Comparison of ENCODE assay signal across 1 cellular context in the genomic region with DNA sequence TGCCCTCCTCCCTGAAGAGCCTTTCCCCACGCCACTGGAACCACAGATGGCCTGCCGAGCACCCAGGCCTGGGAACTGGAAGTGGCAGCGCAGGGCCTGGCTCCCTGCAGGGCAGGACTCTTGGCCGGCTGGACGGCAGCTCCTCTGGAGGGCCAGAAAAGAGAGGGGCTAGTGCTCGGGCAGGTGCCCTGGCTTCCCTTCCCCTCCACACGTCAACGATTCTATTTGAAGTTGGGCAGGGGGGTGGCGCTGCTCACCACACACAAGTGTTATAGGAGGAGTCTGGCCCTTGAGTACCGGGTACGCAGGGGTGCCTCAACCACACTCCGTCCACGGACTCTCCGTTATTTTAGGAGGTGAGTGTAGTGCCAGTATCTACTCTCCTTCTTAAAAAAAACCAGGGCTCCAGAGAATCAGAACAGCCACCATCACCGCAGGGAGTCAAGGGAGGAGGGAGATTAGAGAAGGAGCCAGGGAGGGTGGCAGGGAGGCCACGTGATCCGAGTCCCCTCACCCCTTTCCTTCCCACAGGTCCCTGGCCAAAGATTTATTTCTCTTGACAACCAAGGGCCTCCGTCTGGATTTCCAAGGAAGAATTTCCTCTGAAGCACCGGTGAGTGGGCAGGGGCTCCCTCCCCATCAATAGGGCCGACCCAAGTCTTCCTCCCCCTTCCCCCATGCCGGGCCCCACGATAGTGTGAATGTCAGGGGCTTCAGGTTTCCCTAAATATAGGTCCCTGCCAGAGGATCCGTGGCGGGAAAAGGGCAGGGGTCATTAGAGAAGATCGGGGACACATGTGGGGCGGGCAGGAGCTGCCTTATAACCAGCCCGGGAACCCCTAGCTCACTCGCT.
TF ChIP-seq lines count a peak whose summit lies in the region.

No MANE protein-coding gene starts in this region.

TF ChIP-seq in HepG2, 621 proteins besides CTCF, POLR2A, EP300 and RAD21 (continued from another document and continues in another):
- peak; percentile 81; the same call in 1 of the 2 replicates for TF ChIP-seq ZNF713 (CRISPR knock-in tag; IDR thresholded peaks at IDR 0.05)
- peak; percentile 76 for TF ChIP-seq SIN3A (IDR thresholded peaks at IDR 0.05; ENCODE audit: borderline replicate concordance, low read depth, low read length)
- TF ChIP-seq ATF7-NPFF (CRISPR knock-in tag; IDR thresholded peaks at IDR 0.05; ENCODE audit: low read depth), result no peak; the same call in 1 of the 2 replicates
- TF ChIP-seq DMAP1 (CRISPR knock-in tag; IDR thresholded peaks at IDR 0.05), result peak; percentile 83; the same call in 1 of the 2 replicates
- peak; percentile 76 for TF ChIP-seq ZNF746 (CRISPR knock-in tag; IDR thresholded peaks at IDR 0.05)
- TF ChIP-seq ESRRA (CRISPR knock-in tag; IDR thresholded peaks at IDR 0.05; ENCODE audit: low read depth), result no peak
- TF ChIP-seq BRD4 (CRISPR knock-in tag; IDR thresholded peaks at IDR 0.05), result peak; percentile 42; the same call in 1 of the 2 replicates
- peak; percentile 44 for TF ChIP-seq PITX1 (CRISPR knock-in tag; IDR thresholded peaks at IDR 0.05)
- TF ChIP-seq ARID2 (CRISPR knock-in tag; IDR thresholded peaks at IDR 0.05; ENCODE audit: borderline replicate concordance), result peak; percentile 87
- TF ChIP-seq CHCHD3 (CRISPR knock-in tag; IDR thresholded peaks at IDR 0.05), result peak; percentile 83; the same call in 1 of the 2 replicates
- no peak for TF ChIP-seq ZKSCAN1 (IDR thresholded peaks at IDR 0.05; ENCODE audit: low read length)
- TF ChIP-seq ZNF232 (CRISPR knock-in tag; IDR thresholded peaks at IDR 0.05; ENCODE audit: borderline replicate concordance), result peak; percentile 62; the same call in 1 of the 2 replicates
- TF ChIP-seq ZNF615 (CRISPR knock-in tag; IDR thresholded peaks at IDR 0.05; ENCODE audit: borderline replicate concordance), result peak; percentile 79; the same call in 1 of the 2 replicates
- TF ChIP-seq, protein P1, sequence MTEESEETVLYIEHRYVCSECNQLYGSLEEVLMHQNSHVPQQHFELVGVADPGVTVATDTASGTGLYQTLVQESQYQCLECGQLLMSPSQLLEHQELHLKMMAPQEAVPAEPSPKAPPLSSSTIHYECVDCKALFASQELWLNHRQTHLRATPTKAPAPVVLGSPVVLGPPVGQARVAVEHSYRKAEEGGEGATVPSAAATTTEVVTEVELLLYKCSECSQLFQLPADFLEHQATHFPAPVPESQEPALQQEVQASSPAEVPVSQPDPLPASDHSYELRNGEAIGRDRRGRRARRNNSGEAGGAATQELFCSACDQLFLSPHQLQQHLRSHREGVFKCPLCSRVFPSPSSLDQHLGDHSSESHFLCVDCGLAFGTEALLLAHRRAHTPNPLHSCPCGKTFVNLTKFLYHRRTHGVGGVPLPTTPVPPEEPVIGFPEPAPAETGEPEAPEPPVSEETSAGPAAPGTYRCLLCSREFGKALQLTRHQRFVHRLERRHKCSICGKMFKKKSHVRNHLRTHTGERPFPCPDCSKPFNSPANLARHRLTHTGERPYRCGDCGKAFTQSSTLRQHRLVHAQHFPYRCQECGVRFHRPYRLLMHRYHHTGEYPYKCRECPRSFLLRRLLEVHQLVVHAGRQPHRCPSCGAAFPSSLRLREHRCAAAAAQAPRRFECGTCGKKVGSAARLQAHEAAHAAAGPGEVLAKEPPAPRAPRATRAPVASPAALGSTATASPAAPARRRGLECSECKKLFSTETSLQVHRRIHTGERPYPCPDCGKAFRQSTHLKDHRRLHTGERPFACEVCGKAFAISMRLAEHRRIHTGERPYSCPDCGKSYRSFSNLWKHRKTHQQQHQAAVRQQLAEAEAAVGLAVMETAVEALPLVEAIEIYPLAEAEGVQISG (CRISPR knock-in tag; IDR thresholded peaks at IDR 0.05), result peak; percentile 44; the same call in 1 of the 2 replicates
- TF ChIP-seq ZNF17 (CRISPR knock-in tag; IDR thresholded peaks at IDR 0.05), result no peak
- TF ChIP-seq NFIC (IDR thresholded peaks at IDR 0.05; ENCODE audit: low read length), result no peak
- TF ChIP-seq, protein P2, sequence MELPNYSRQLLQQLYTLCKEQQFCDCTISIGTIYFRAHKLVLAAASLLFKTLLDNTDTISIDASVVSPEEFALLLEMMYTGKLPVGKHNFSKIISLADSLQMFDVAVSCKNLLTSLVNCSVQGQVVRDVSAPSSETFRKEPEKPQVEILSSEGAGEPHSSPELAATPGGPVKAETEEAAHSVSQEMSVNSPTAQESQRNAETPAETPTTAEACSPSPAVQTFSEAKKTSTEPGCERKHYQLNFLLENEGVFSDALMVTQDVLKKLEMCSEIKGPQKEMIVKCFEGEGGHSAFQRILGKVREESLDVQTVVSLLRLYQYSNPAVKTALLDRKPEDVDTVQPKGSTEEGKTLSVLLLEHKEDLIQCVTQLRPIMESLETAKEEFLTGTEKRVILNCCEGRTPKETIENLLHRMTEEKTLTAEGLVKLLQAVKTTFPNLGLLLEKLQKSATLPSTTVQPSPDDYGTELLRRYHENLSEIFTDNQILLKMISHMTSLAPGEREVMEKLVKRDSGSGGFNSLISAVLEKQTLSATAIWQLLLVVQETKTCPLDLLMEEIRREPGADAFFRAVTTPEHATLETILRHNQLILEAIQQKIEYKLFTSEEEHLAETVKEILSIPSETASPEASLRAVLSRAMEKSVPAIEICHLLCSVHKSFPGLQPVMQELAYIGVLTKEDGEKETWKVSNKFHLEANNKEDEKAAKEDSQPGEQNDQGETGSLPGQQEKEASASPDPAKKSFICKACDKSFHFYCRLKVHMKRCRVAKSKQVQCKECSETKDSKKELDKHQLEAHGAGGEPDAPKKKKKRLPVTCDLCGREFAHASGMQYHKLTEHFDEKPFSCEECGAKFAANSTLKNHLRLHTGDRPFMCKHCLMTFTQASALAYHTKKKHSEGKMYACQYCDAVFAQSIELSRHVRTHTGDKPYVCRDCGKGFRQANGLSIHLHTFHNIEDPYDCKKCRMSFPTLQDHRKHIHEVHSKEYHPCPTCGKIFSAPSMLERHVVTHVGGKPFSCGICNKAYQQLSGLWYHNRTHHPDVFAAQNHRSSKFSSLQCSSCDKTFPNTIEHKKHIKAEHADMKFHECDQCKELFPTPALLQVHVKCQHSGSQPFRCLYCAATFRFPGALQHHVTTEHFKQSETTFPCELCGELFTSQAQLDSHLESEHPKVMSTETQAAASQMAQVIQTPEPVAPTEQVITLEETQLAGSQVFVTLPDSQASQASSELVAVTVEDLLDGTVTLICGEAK (IDR thresholded peaks at IDR 0.05), result no peak
- TF ChIP-seq, protein P2 (CRISPR knock-in tag; IDR thresholded peaks at IDR 0.05), result peak; percentile 44; the same call in 1 of the 2 replicates
- TF ChIP-seq TCF7 (IDR thresholded peaks at IDR 0.05; ENCODE audit: low read depth), result 0 out of 2 replicates have a peak, but pooled peaks have one; percentile 32
- no peak for TF ChIP-seq ZNF644 (CRISPR knock-in tag; IDR thresholded peaks at IDR 0.05; ENCODE audit: low read depth)
- peak; percentile 45; the same call in 1 of the 2 replicates for TF ChIP-seq THAP9 (CRISPR knock-in tag; IDR thresholded peaks at IDR 0.05; ENCODE audit: borderline replicate concordance)
- peak; percentile 61; the same call in 1 of the 2 replicates for TF ChIP-seq POGZ (CRISPR knock-in tag; IDR thresholded peaks at IDR 0.05)
- TF ChIP-seq BORCS8-MEF2B (CRISPR knock-in tag; IDR thresholded peaks at IDR 0.05), result peak; percentile 88
- TF ChIP-seq SMAD1 (CRISPR knock-in tag; IDR thresholded peaks at IDR 0.05; ENCODE audit: borderline replicate concordance, low read depth), result peak; percentile 73; the same call in 1 of the 2 replicates
- TF ChIP-seq, protein P3, sequence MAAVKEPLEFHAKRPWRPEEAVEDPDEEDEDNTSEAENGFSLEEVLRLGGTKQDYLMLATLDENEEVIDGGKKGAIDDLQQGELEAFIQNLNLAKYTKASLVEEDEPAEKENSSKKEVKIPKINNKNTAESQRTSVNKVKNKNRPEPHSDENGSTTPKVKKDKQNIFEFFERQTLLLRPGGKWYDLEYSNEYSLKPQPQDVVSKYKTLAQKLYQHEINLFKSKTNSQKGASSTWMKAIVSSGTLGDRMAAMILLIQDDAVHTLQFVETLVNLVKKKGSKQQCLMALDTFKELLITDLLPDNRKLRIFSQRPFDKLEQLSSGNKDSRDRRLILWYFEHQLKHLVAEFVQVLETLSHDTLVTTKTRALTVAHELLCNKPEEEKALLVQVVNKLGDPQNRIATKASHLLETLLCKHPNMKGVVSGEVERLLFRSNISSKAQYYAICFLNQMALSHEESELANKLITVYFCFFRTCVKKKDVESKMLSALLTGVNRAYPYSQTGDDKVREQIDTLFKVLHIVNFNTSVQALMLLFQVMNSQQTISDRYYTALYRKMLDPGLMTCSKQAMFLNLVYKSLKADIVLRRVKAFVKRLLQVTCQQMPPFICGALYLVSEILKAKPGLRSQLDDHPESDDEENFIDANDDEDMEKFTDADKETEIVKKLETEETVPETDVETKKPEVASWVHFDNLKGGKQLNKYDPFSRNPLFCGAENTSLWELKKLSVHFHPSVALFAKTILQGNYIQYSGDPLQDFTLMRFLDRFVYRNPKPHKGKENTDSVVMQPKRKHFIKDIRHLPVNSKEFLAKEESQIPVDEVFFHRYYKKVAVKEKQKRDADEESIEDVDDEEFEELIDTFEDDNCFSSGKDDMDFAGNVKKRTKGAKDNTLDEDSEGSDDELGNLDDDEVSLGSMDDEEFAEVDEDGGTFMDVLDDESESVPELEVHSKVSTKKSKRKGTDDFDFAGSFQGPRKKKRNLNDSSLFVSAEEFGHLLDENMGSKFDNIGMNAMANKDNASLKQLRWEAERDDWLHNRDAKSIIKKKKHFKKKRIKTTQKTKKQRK (IDR thresholded peaks at IDR 0.05; ENCODE audit: low read length), result no peak
- TF ChIP-seq ZNF383 (CRISPR knock-in tag; IDR thresholded peaks at IDR 0.05; ENCODE audit: borderline replicate concordance), result no peak
- TF ChIP-seq TMF1 (CRISPR knock-in tag; IDR thresholded peaks at IDR 0.05; ENCODE audit: low read depth), result peak; percentile 74
- TF ChIP-seq, protein P4, sequence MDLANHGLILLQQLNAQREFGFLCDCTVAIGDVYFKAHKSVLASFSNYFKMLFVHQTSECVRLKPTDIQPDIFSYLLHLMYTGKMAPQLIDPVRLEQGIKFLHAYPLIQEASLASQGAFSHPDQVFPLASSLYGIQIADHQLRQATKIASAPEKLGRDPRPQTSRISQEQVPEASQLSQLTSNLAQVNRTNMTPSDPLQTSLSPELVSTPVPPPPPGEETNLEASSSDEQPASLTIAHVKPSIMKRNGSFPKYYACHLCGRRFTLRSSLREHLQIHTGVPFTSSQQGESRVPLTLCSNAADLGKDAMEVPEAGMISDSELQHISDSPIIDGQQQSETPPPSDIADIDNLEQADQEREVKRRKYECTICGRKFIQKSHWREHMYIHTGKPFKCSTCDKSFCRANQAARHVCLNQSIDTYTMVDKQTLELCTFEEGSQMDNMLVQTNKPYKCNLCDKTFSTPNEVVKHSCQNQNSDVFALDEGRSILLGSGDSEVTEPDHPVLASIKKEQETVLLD (CRISPR knock-in tag; IDR thresholded peaks at IDR 0.05; ENCODE audit: low read depth), result no peak
- TF ChIP-seq LRRFIP1 (CRISPR knock-in tag; conservative IDR thresholded peaks at IDR 0.05), result no peak
